In genomic region chr4:10031663-10032590, GRCh38 we compare ENCODE assay signal across 14 cellular contexts. TPM values are rescaled to one million over a fixed set of nuclear protein-coding genes. Genes with fewer than 3 reads are reported as not detected.
DNase-seq lines count a peak whose midpoint lies in the region; ATAC-seq, FAIRE-seq and TF ChIP-seq lines count a peak whose summit lies in the region.
"Had no signal": no experiment of that assay in that cellular context is flagged by ENCODE, and none has a peak within 500 bp of the region (broad histone marks: within the 10 kb centered on the region; RNA-seq: fewer than 3 reads in every experiment).

No MANE protein-coding gene starts in this region.

- ATAC-seq in left cardiac atrium: peak; percentile 15 to 44
- no peak for ATAC-seq in HG02852 (IDR thresholded peaks at IDR 0.05; ENCODE audit: unreplicated experiment)
- ATAC-seq: activated T-helper 17 cell treated with anti-CD3 and anti-CD28 coated beads, Interleukin-2, amount 50 U/mL, for 72 hours had no signal

- no peaks in the 10 kb centered on the region for H4K20me1 ChIP-seq in osteoblast (ENCODE audit: insufficient read depth, low read length)

- H3K36me3 Mint-ChIP-seq in Calu3 (ENCODE audit: insufficient read depth, unreplicated experiment): peaks cover 10% of the 10 kb centered on the region

- no peak overlapping the region for H3K27ac ChIP-seq in osteoblast (ENCODE audit: low read depth, low read length)
- H3K27ac ChIP-seq: vagina had no signal

- H3K9me3 ChIP-seq in osteoblast (ENCODE audit: low read depth, low read length): no peaks in the 10 kb centered on the region
- H3K9me3 ChIP-seq: vagina had no signal

- intact Hi-C loops in Calu3 (cut with micrococcal nuclease; ENCODE audit: unreplicated experiment): no loop called here
- intact Hi-C loops in left cardiac atrium (cut with DNase I): no loop called here

- CTCF ChIA-PET in Calu3 (lab: Charles Lee): interaction anchor here (0.5 to 1.3 kb wide), 5 partner anchors 13 to 505 kb away, joined by 3 to 8 read pairs (median 3); no protein-coding TSS in a partner anchor

- H2AFZ ChIP-seq in osteoblast (ENCODE audit: low read length): no peak overlapping the region

- H3K36me3 ChIP-seq in osteoblast (ENCODE audit: insufficient read depth, low read length): no peaks in the 10 kb centered on the region
- H3K36me3 ChIP-seq: vagina had no signal

- H3K27ac Mint-ChIP-seq in Calu3 (ENCODE audit: unreplicated experiment): peak overlapping the region; percentile 69
- H3K27ac Mint-ChIP-seq: B cell had no signal

- H3K4me2 ChIP-seq in osteoblast (ENCODE audit: insufficient read depth, low read length): peak overlapping the region; percentile 63

- H3K4me3 Mint-ChIP-seq in Calu3 (ENCODE audit: low read depth, unreplicated experiment): no peak overlapping the region
- H3K4me3 Mint-ChIP-seq: activated T-helper 17 cell treated with anti-CD3 and anti-CD28 coated beads, Interleukin-2, amount 50 U/mL, for 72 hours had no signal

- H3K4me1 Mint-ChIP-seq in Calu3 (ENCODE audit: low read depth, unreplicated experiment): peaks cover 25% of the 10 kb centered on the region

- H3K27me3 ChIP-seq in osteoblast (ENCODE audit: insufficient read depth, low read length): no peaks in the 10 kb centered on the region
- H3K27me3 ChIP-seq: vagina had no signal

- H3K27me3 Mint-ChIP-seq in Calu3 (ENCODE audit: unreplicated experiment): no peaks in the 10 kb centered on the region

- no peak for FAIRE-seq in RCC 7860 (lab: Jason Lieb, UNC)
- FAIRE-seq: HTR-8/SVneo had no signal

- no peak for DNase-seq in Calu3
- peak; percentile 79 for DNase-seq in astrocyte of the hippocampus (ENCODE audit: low read depth, low spot score)
- no peak for DNase-seq in left cardiac atrium
- peak; percentile 50 for DNase-seq in osteoblast (ENCODE audit: insufficient read length, low spot score, missing footprints)
- DNase-seq in HCEC 1CT: no peak
- DNase-seq in activated naive CD4-positive, alpha-beta T cell treated with anti-CD3 and anti-CD28 coated beads, Interleukin-2, amount 50 U/mL, for 16 hours: no peak
- DNase-seq in RCC 7860 (ENCODE audit: low spot score): no peak
- DNase-seq: cerebellar nuclear complex, NCI-H1417 had no signal

- H3K79me2 ChIP-seq in osteoblast (ENCODE audit: insufficient read depth, low read length): no peaks in the 10 kb centered on the region

- no peaks in the 10 kb centered on the region for H3K9me3 Mint-ChIP-seq in Calu3 (ENCODE audit: low read depth, unreplicated experiment)
- H3K9me3 Mint-ChIP-seq: activated T-helper 17 cell treated with anti-CD3 and anti-CD28 coated beads, Interleukin-2, amount 50 U/mL, for 72 hours had no signal

- no peak overlapping the region for H3K4me3 ChIP-seq in osteoblast (ENCODE audit: insufficient read depth, low read length)
- H3K4me3 ChIP-seq: vagina had no signal

- no TSS peak for BruUV-seq in Calu3 (replicated peaks; lab: Mats Ljungman, UMichigan)

- H3K4me1 ChIP-seq in osteoblast (ENCODE audit: insufficient read depth, low read length): peaks cover 25% of the 10 kb centered on the region

- TF ChIP-seq CTCF in Calu3 (IDR thresholded peaks at IDR 0.05; ENCODE audit: unreplicated experiment) (no peak), osteoblast (IDR thresholded peaks at IDR 0.05; ENCODE audit: extremely low read depth, low read depth, low read length) (no peak)

RNA-seq across cellular contexts. Expression of gene SLC2A9, which starts 10.6 kb away (rescaled TPM):
- total RNA-seq in Calu3 (2022) (1.4 and 1.8 TPM in 2 replicates), left cardiac atrium (10 to 100 TPM; 10.3 to 12.4 TPM), osteoblast (2.5 and 3.5 TPM in 2 replicates)

Comparison
In these comparisons a context has a peak if more than half of its experiments do, and no peak if none do; other contexts are left out.
1. DNase-seq: peak in astrocyte of the hippocampus (single experiment) and osteoblast (single experiment); none in Calu3 (single experiment), left cardiac atrium (single experiment), HCEC 1CT (single experiment), activated naive CD4-positive, alpha-beta T cell treated with anti-CD3 and anti-CD28 coated beads, Interleukin-2, amount 50 U/mL, for 16 hours (single experiment) and RCC 7860 (single experiment).